17 cellular contexts compared by ENCODE assay signal in genomic region chr3:64958187-64958586, GRCh38.
"Had no signal": no experiment of that assay in that cellular context is flagged by ENCODE, and none has a peak within 500 bp of the region (broad histone marks: within the 10 kb centered on the region; RNA-seq: fewer than 3 reads in every experiment).

No MANE protein-coding gene starts in this region.

- H3K27ac ChIP-seq: cardiac muscle cell, gastroesophageal sphincter, spleen had no signal

- H3K27me3 ChIP-seq: cardiac muscle cell, gastroesophageal sphincter, sigmoid colon, spleen, upper lobe of left lung had no signal

- H3K4me3 ChIP-seq: cardiac muscle cell, gastroesophageal sphincter, lung, sigmoid colon, spleen, thoracic aorta, upper lobe of left lung had no signal

- H3K36me3 ChIP-seq: cardiac muscle cell, gastroesophageal sphincter, sigmoid colon, spleen, thoracic aorta, upper lobe of left lung had no signal

- DNase-seq: activated CD4-positive, alpha-beta T cell treated with anti-CD3 and anti-CD28 coated beads for 36 hours; activated CD4-positive, alpha-beta T cell treated with anti-CD3 and anti-CD28 coated beads, Interleukin-2, amount 50 U/mL, for 48 hours; activated gamma-delta T cell; effector memory CD8-positive, alpha-beta T cell; left cardiac atrium; sigmoid colon; spleen; stimulated activated CD4-positive, alpha-beta T cell treated with anti-CD3 and anti-CD28 coated beads, Interleukin-4, amount 100 ng/mL, for 4 hours; T-cell; upper lobe of left lung had no signal

- H3K9me3 ChIP-seq: gastroesophageal sphincter, sigmoid colon, spleen, thoracic aorta, upper lobe of left lung had no signal

- ATAC-seq: activated CD4-positive, alpha-beta T cell treated with anti-CD3 and anti-CD28 coated beads for 36 hours; effector memory CD8-positive, alpha-beta T cell; gastroesophageal sphincter; SK-N-SH treated with all-trans-retinoic acid at 6 μM for 48 hours; stimulated activated memory B cell treated with anti-CD40 and anti-IgM and Interleukin-4, amounts not matched to agents 10 μg/mL and 1 μg/mL and 100 μg/mL, for 72 hours; T-cell; WTC11 had no signal
